34 cellular contexts compared by ENCODE assay signal in genomic region chr13:52983836-52984235, GRCh38. TPM values are rescaled to one million over a fixed set of nuclear protein-coding genes. Genes with fewer than 3 reads are reported as not detected.
"Had no signal": no experiment of that assay in that cellular context is flagged by ENCODE, and none has a peak within 500 bp of the region (broad histone marks: within the 10 kb centered on the region; RNA-seq: fewer than 3 reads in every experiment).

No MANE protein-coding gene starts in this region.

- H3K4me3 ChIP-seq: ascending aorta had no signal

- H3K4me1 ChIP-seq: ascending aorta had no signal

- H3K27me3 ChIP-seq: ascending aorta had no signal

- FAIRE-seq: TTC549 had no signal

- H3K9me3 Mint-ChIP-seq: activated B cell treated with CpG ODN at 0.5 μM for 24 hours; activated CD4-positive, alpha-beta memory T cell treated with anti-CD3 and anti-CD28 coated beads, Interleukin-2, amount 10 ng/mL, durations not matched to agents 7 days and 5 days; activated CD4-positive, alpha-beta T cell treated with anti-CD3 and anti-CD28 coated beads, Interleukin-2, amount 10 ng/mL, durations not matched to agents 24 days and 14 days; activated naive CD4-positive, alpha-beta T cell treated with anti-CD3 and anti-CD28 coated beads, Interleukin-2, amount 10 ng/mL, durations not matched to agents 7 days and 5 days; activated naive CD8-positive, alpha-beta T cell treated with anti-CD3 and anti-CD28 coated beads, Interleukin-2, amount 10 ng/mL, durations not matched to agents 7 days and 5 days; activated naive CD8-positive, alpha-beta T cell treated with anti-CD3 and anti-CD28 coated beads, Interleukin-2, amount 50 U/mL, for 24 hours; activated T-cell treated with anti-CD3 and anti-CD28 coated beads, Interleukin-2, amount 50 U/mL, for 24 hours; activated T-helper 2 cell treated with anti-CD3 and anti-CD28 coated beads, Interferon-gamma antibody, Interleukin-2, Interleukin-4, amounts not matched to agents 10 μg/mL and 5 μg/mL and 100 μg/mL, durations not matched to agents 14 hours and 24 hours and 36 hours; T-helper 1 cell treated with Interleukin-12 subunit alpha and Interleukin-12 subunit beta and Interleukin-4 antibody, amounts not matched to agents 30 μg/mL and 1 μg/mL, for 36 hours; T-helper 2 cell treated with Interferon-gamma antibody and Interleukin-4, amounts not matched to agents 5 μg/mL and 100 μg/mL, for 36 hours had no signal

- H3K27me3 Mint-ChIP-seq: activated CD4-positive, alpha-beta memory T cell treated with anti-CD3 and anti-CD28 coated beads, Interleukin-2, amount 10 ng/mL, durations not matched to agents 7 days and 5 days; activated CD4-positive, alpha-beta T cell treated with anti-CD3 and anti-CD28 coated beads, Interleukin-2, amount 10 ng/mL, durations not matched to agents 24 days and 14 days; activated CD8-positive, alpha-beta memory T cell treated with anti-CD3 and anti-CD28 coated beads, Interleukin-2, amount 10 ng/mL, durations not matched to agents 7 days and 5 days; activated naive CD4-positive, alpha-beta T cell treated with anti-CD3 and anti-CD28 coated beads, Interleukin-2, amount 10 ng/mL, durations not matched to agents 7 days and 5 days had no signal

- H3K27ac Mint-ChIP-seq: activated B cell treated with CpG ODN at 0.5 μM for 24 hours; activated CD4-positive, alpha-beta memory T cell treated with anti-CD3 and anti-CD28 coated beads, Interleukin-2, amount 10 ng/mL, durations not matched to agents 7 days and 5 days; activated CD4-positive, alpha-beta T cell treated with anti-CD3 and anti-CD28 coated beads, Interleukin-2, amount 10 ng/mL, durations not matched to agents 24 days and 14 days; activated CD8-positive, alpha-beta memory T cell treated with anti-CD3 and anti-CD28 coated beads, Interleukin-2, amount 10 ng/mL, durations not matched to agents 7 days and 5 days; activated CD8-positive, alpha-beta T cell treated with anti-CD3 and anti-CD28 coated beads, Interleukin-2, amount 10 ng/mL, durations not matched to agents 7 days and 5 days; activated naive CD4-positive, alpha-beta T cell treated with anti-CD3 and anti-CD28 coated beads, Interleukin-2, amount 10 ng/mL, durations not matched to agents 7 days and 5 days; activated naive CD4-positive, alpha-beta T cell treated with anti-CD3 and anti-CD28 coated beads, Interleukin-2, amount 50 U/mL, for 24 hours; activated naive CD8-positive, alpha-beta T cell; activated naive CD8-positive, alpha-beta T cell treated with anti-CD3 and anti-CD28 coated beads, Interleukin-2, amount 10 ng/mL, durations not matched to agents 7 days and 5 days; activated naive CD8-positive, alpha-beta T cell treated with anti-CD3 and anti-CD28 coated beads, Interleukin-2, amount 50 U/mL, for 24 hours; activated T-cell treated with anti-CD3 and anti-CD28 coated beads, Interleukin-2, amount 50 U/mL, for 24 hours; activated T-helper 2 cell treated with anti-CD3 and anti-CD28 coated beads, Interferon-gamma antibody, Interleukin-2, Interleukin-4, amounts not matched to agents 10 μg/mL and 5 μg/mL and 100 μg/mL, durations not matched to agents 14 hours and 24 hours and 36 hours; brain; T-helper 1 cell treated with Interleukin-12 subunit alpha and Interleukin-12 subunit beta and Interleukin-4 antibody, amounts not matched to agents 30 μg/mL and 1 μg/mL, for 36 hours; T-helper 2 cell treated with Interferon-gamma antibody and Interleukin-4, amounts not matched to agents 5 μg/mL and 100 μg/mL, for 36 hours had no signal

- H3K9me3 ChIP-seq: ascending aorta had no signal

- H3K36me3 Mint-ChIP-seq: activated CD8-positive, alpha-beta memory T cell treated with anti-CD3 and anti-CD28 coated beads, Interleukin-2, amount 10 ng/mL, durations not matched to agents 7 days and 5 days; activated naive CD4-positive, alpha-beta T cell treated with anti-CD3 and anti-CD28 coated beads, Interleukin-2, amount 10 ng/mL, durations not matched to agents 7 days and 5 days; activated naive CD4-positive, alpha-beta T cell treated with anti-CD3 and anti-CD28 coated beads, Interleukin-2, amount 50 U/mL, for 24 hours; activated naive CD8-positive, alpha-beta T cell; activated naive CD8-positive, alpha-beta T cell treated with anti-CD3 and anti-CD28 coated beads, Interleukin-2, amount 10 ng/mL, durations not matched to agents 7 days and 5 days; brain had no signal

- H3K36me3 ChIP-seq: ascending aorta had no signal

- H3K4me1 Mint-ChIP-seq: activated B cell treated with CpG ODN at 0.5 μM for 24 hours; activated CD4-positive, alpha-beta memory T cell treated with anti-CD3 and anti-CD28 coated beads, Interleukin-2, amount 10 ng/mL, durations not matched to agents 7 days and 5 days; activated CD4-positive, alpha-beta T cell treated with anti-CD3 and anti-CD28 coated beads, Interleukin-2, amount 10 ng/mL, durations not matched to agents 24 days and 14 days; activated CD8-positive, alpha-beta memory T cell treated with anti-CD3 and anti-CD28 coated beads, Interleukin-2, amount 10 ng/mL, durations not matched to agents 7 days and 5 days; activated naive CD4-positive, alpha-beta T cell treated with anti-CD3 and anti-CD28 coated beads, Interleukin-2, amount 10 ng/mL, durations not matched to agents 7 days and 5 days; activated naive CD4-positive, alpha-beta T cell treated with anti-CD3 and anti-CD28 coated beads, Interleukin-2, amount 50 U/mL, for 24 hours; activated naive CD8-positive, alpha-beta T cell treated with anti-CD3 and anti-CD28 coated beads, Interleukin-2, amount 10 ng/mL, durations not matched to agents 7 days and 5 days; activated naive CD8-positive, alpha-beta T cell treated with anti-CD3 and anti-CD28 coated beads, Interleukin-2, amount 50 U/mL, for 24 hours had no signal

- DNase-seq: activated B cell treated with CpG ODN at 0.5 μM for 24 hours; activated CD4-positive, alpha-beta memory T cell treated with anti-CD3 and anti-CD28 coated beads, Interleukin-2, amount 10 ng/mL, durations not matched to agents 7 days and 5 days; activated CD4-positive, alpha-beta T cell treated with anti-CD3 and anti-CD28 coated beads for 4 hours; activated CD4-positive, alpha-beta T cell treated with anti-CD3 and anti-CD28 coated beads, Interleukin-2, amount 10 ng/mL, durations not matched to agents 24 days and 14 days; activated CD4-positive, alpha-beta T cell treated with anti-CD3 and anti-CD28 coated beads, Interleukin-2, amount 50 U/mL, for 1 hour; activated CD4-positive, alpha-beta T cell treated with anti-CD3 and anti-CD28 coated beads, Interleukin-2, amount 50 U/mL, for 4 hours; activated CD4-positive, CD25-positive, alpha-beta regulatory T cell treated with anti-CD3 and anti-CD28 coated beads, Interleukin-2, amount 50 U/mL, for 72 hours; activated CD8-positive, alpha-beta memory T cell treated with anti-CD3 and anti-CD28 coated beads for 24 hours; activated CD8-positive, alpha-beta memory T cell treated with anti-CD3 and anti-CD28 coated beads, Interleukin-2, amount 10 ng/mL, durations not matched to agents 7 days and 5 days; activated CD8-positive, alpha-beta memory T cell treated with anti-CD3 and anti-CD28 coated beads, Interleukin-2, amount 50 U/mL, for 48 hours; activated CD8-positive, alpha-beta T cell treated with anti-CD3 and anti-CD28 coated beads, Interleukin-2, amount 10 ng/mL, durations not matched to agents 7 days and 5 days; activated effector memory CD4-positive, alpha-beta T cell treated with Interleukin-2 at 50 U/mL for 16 hours; activated gamma-delta T cell; activated naive CD4-positive, alpha-beta T cell treated with anti-CD3 and anti-CD28 coated beads, Interleukin-2, amount 10 ng/mL, durations not matched to agents 7 days and 5 days; activated naive CD4-positive, alpha-beta T cell treated with Interleukin-2 at 50 U/mL for 16 hours; activated naive CD8-positive, alpha-beta T cell treated with anti-CD3 and anti-CD28 coated beads, Interleukin-2, amount 10 ng/mL, durations not matched to agents 7 days and 5 days; activated naive CD8-positive, alpha-beta T cell treated with anti-CD3 and anti-CD28 coated beads, Interleukin-2, amount 50 U/mL, for 24 hours; activated T-cell treated with anti-CD3 and anti-CD28 coated beads, Interleukin-2, amount 50 U/mL, for 24 hours; activated T-cell treated with anti-CD3 and anti-CD28 coated beads, Interleukin-2, amount 50 U/mL, for 48 hours; amygdala; anterior cingulate cortex; central memory CD4-positive, alpha-beta T cell; T-helper 1 cell; T-helper 2 cell; T-helper 9 cell had no signal

- H3K27ac ChIP-seq: ascending aorta, VCaP had no signal

- H3K4me3 Mint-ChIP-seq: activated B cell treated with CpG ODN at 0.5 μM for 24 hours; activated CD4-positive, alpha-beta memory T cell treated with anti-CD3 and anti-CD28 coated beads, Interleukin-2, amount 10 ng/mL, durations not matched to agents 7 days and 5 days; activated CD4-positive, alpha-beta T cell treated with anti-CD3 and anti-CD28 coated beads, Interleukin-2, amount 10 ng/mL, durations not matched to agents 24 days and 14 days; activated CD8-positive, alpha-beta memory T cell treated with anti-CD3 and anti-CD28 coated beads, Interleukin-2, amount 10 ng/mL, durations not matched to agents 7 days and 5 days; activated CD8-positive, alpha-beta T cell treated with anti-CD3 and anti-CD28 coated beads, Interleukin-2, amount 10 ng/mL, durations not matched to agents 7 days and 5 days; activated naive CD4-positive, alpha-beta T cell treated with anti-CD3 and anti-CD28 coated beads, Interleukin-2, amount 10 ng/mL, durations not matched to agents 7 days and 5 days; activated naive CD4-positive, alpha-beta T cell treated with anti-CD3 and anti-CD28 coated beads, Interleukin-2, amount 50 U/mL, for 24 hours; activated naive CD8-positive, alpha-beta T cell; activated naive CD8-positive, alpha-beta T cell treated with anti-CD3 and anti-CD28 coated beads, Interleukin-2, amount 10 ng/mL, durations not matched to agents 7 days and 5 days; activated naive CD8-positive, alpha-beta T cell treated with anti-CD3 and anti-CD28 coated beads, Interleukin-2, amount 50 U/mL, for 24 hours; activated T-cell treated with anti-CD3 and anti-CD28 coated beads, Interleukin-2, amount 50 U/mL, for 24 hours; brain; T-helper 1 cell treated with Interleukin-12 subunit alpha and Interleukin-12 subunit beta and Interleukin-4 antibody, amounts not matched to agents 30 μg/mL and 1 μg/mL, for 36 hours; T-helper 2 cell treated with Interferon-gamma antibody and Interleukin-4, amounts not matched to agents 5 μg/mL and 100 μg/mL, for 36 hours had no signal

- ATAC-seq: activated CD8-positive, alpha-beta memory T cell treated with anti-CD3 and anti-CD28 coated beads, Interleukin-2, amount 10 ng/mL, durations not matched to agents 7 days and 5 days; activated CD8-positive, alpha-beta T cell treated with anti-CD3 and anti-CD28 coated beads, Interleukin-2, amount 10 ng/mL, durations not matched to agents 7 days and 5 days; activated naive CD8-positive, alpha-beta T cell treated with anti-CD3 and anti-CD28 coated beads, Interleukin-2, amount 50 U/mL, for 24 hours had no signal

RNA-seq across cellular contexts. Expression of gene OLFM4, which starts 44.8 kb away (rescaled TPM):
- total RNA-seq: activated B cell treated with CpG ODN at 0.5 μM for 24 hours; activated CD4-positive, alpha-beta memory T cell treated with anti-CD3 and anti-CD28 coated beads, Interleukin-2, amount 10 ng/mL, durations not matched to agents 7 days and 5 days; activated CD4-positive, alpha-beta T cell treated with anti-CD3 and anti-CD28 coated beads, Interleukin-2, amount 10 ng/mL, durations not matched to agents 24 days and 14 days; activated CD8-positive, alpha-beta memory T cell treated with anti-CD3 and anti-CD28 coated beads, Interleukin-2, amount 10 ng/mL, durations not matched to agents 7 days and 5 days; activated CD8-positive, alpha-beta T cell treated with anti-CD3 and anti-CD28 coated beads, Interleukin-2, amount 10 ng/mL, durations not matched to agents 7 days and 5 days; activated naive CD8-positive, alpha-beta T cell treated with anti-CD3 and anti-CD28 coated beads, Interleukin-2, amount 10 ng/mL, durations not matched to agents 7 days and 5 days; activated T-helper 2 cell treated with anti-CD3 and anti-CD28 coated beads, Interferon-gamma antibody, Interleukin-2, Interleukin-4, amounts not matched to agents 10 μg/mL and 5 μg/mL and 100 μg/mL, durations not matched to agents 14 hours and 24 hours and 36 hours; ascending aorta had no signal
